In the genomic region with DNA sequence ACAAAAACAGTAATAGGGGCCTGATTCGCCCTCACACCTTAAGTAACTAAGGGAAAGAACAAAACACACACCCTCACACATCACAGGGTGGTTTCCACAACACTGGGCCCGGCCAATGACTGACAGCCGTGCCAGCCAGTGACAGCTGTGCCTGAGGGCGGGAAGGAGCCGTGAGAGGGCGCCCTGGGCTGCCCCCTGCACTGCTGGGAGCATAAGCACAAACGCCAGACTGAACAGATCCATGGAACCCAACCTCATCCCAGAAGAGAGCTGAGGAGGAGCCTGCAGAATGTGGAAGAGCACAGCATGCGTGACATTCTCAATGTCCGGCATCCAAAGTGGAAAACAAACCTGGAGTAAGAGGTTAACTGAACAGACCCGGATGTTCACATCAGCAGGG, we compare ENCODE assay signal across 8 cellular contexts. TPM values are rescaled to one million over a fixed set of nuclear protein-coding genes. Genes with fewer than 3 reads are reported as not detected.
A peak's percentile ranks its signal among the peaks of the same experiment; 100 is the strongest.
DNase-seq lines count a peak whose midpoint lies in the region; ATAC-seq lines count a peak whose summit lies in the region.

No MANE protein-coding gene starts in this region.

- peaks cover 14% of the 10 kb centered on the region for H3K36me3 Mint-ChIP-seq in T-helper 17 cell (ENCODE audit: low read depth)
- peaks cover 22 to 31% of the 10 kb centered on the region in 2 donors for H3K36me3 Mint-ChIP-seq in naive B cell

- no peak overlapping the region for H3K4me3 Mint-ChIP-seq in T-helper 17 cell
- H3K4me3 Mint-ChIP-seq in naive B cell: peak overlapping the region in 2 of 8 donors; percentile 41 to 51

- peak overlapping the region; percentile 4 for H3K27ac ChIP-seq in substantia nigra (ENCODE audit: low read depth, low read length, poor library complexity, severe bottlenecking)

- ATAC-seq in T-helper 17 cell: peak; percentile 95
- ATAC-seq in naive B cell (ENCODE audit: low read depth in 2 of 2): peak; percentile 80 to 86
- ATAC-seq in GM19467 (IDR thresholded peaks at IDR 0.05; ENCODE audit: unreplicated experiment): no peak
- ATAC-seq in HG02610 (IDR thresholded peaks at IDR 0.05; ENCODE audit: unreplicated experiment): no peak
- no peak for ATAC-seq in GM21825 (IDR thresholded peaks at IDR 0.05; ENCODE audit: unreplicated experiment)

- no peaks in the 10 kb centered on the region for H3K27me3 Mint-ChIP-seq in T-helper 17 cell
- H3K27me3 Mint-ChIP-seq in naive B cell: no peaks in the 10 kb centered on the region

- H3K27ac Mint-ChIP-seq in T-helper 17 cell (peak overlapping the region; percentile 96), naive B cell (peak overlapping the region in 2 of 6 donors; percentile 82 to 94)

- DNase-seq in Ammon's horn (ENCODE audit: low spot score) (peak; percentile 82), T-helper 17 cell (peak in 2 of 3 donors; percentile 38 to 54), cerebellar cortex (ENCODE audit: low spot score) (peak; percentile 54), naive B cell (no peak), substantia nigra (lab: John Stamatoyannopoulos, UW) (peak in 39 of 49 donors; percentile 15 to 82 (median 54))

- no peaks in the 10 kb centered on the region for H3K9me3 Mint-ChIP-seq in naive B cell

- no peaks in the 10 kb centered on the region for H3K9me3 ChIP-seq in T-helper 17 cell (ENCODE audit: control insufficient read depth, low read length, poor library complexity, severe bottlenecking)

- H3K4me1 Mint-ChIP-seq in T-helper 17 cell (peaks cover 27% of the 10 kb centered on the region), naive B cell (peaks cover 10 to 32% (median 19%) of the 10 kb centered on the region in 3 donors)

RNA-seq across cellular contexts. Expression of a gene that starts 16.0 kb away (rescaled TPM):
- 100 to 1,000 TPM; 218 to 273 TPM for total RNA-seq in T-helper 17 cell
- 10 to 100 TPM; 27.7 to 78.6 (median 63.4) TPM for polyA plus RNA-seq in naive B cell (ENCODE audit: low read depth in 6 of 6)

RNA-seq across cellular contexts. Expression of a gene that starts 28.6 kb away (rescaled TPM):
- 10 to 100 TPM; 47.2 to 56.2 TPM for total RNA-seq in T-helper 17 cell
- polyA plus RNA-seq in naive B cell (ENCODE audit: low read depth in 6 of 6): 1 to 10 TPM; 1.9 to 3.6 (median 1.9) TPM

RNA-seq across cellular contexts. Expression of a gene that starts 44.8 kb away (rescaled TPM):
- 10 to 100 TPM; 79.1 to 89.0 TPM for total RNA-seq in T-helper 17 cell
- 10 to 100 TPM; 15.9 to 31.8 (median 26.5) TPM for polyA plus RNA-seq in naive B cell (ENCODE audit: low read depth in 6 of 6)

RNA-seq across cellular contexts. Expression of a gene that starts 59.9 kb away (rescaled TPM):
- total RNA-seq in T-helper 17 cell: 100 to 1,000 TPM; 119 to 122 TPM
- 1 to 10 TPM in 2 of 6 donors, under 1 TPM in 2, not detected in 2; 0.50 to 1.5 (median 1.0) TPM for polyA plus RNA-seq in naive B cell (ENCODE audit: low read depth in 6 of 6)

Comparison
In these comparisons a context has a peak if more than half of its experiments do, and no peak if none do; other contexts are left out.
1. ATAC-seq: peak in T-helper 17 cell (single experiment) and naive B cell (2 of 2); none in GM19467 (single experiment), HG02610 (single experiment) and GM21825 (single experiment).